In genomic region chr1:116557323-116557878, GRCh38 we compare ENCODE assay signal across 13 cellular contexts. TPM values are rescaled to one million over a fixed set of nuclear protein-coding genes. Genes with fewer than 3 reads are reported as not detected.
DNase-seq lines count a peak whose midpoint lies in the region; ATAC-seq, FAIRE-seq and TF ChIP-seq lines count a peak whose summit lies in the region.
"Had no signal": no experiment of that assay in that cellular context is flagged by ENCODE, and none has a peak within 500 bp of the region (broad histone marks: within the 10 kb centered on the region; RNA-seq: fewer than 3 reads in every experiment).

No MANE protein-coding gene starts in this region.

- TF ChIP-seq POLR2A in A549 (IDR thresholded peaks at IDR 0.05; ENCODE audit: low read length) (no peak), esophagus squamous epithelium (IDR thresholded peaks at IDR 0.05) (no peak)

- no peak overlapping the region for H3K4me3 Mint-ChIP-seq in CD4-positive, alpha-beta T cell
- H3K4me3 Mint-ChIP-seq in T-cell: no peak overlapping the region

- CTCF ChIA-PET in A549 (lab: Yijun Ruan, JAX): interaction anchor here (0.9 kb wide), 2 partner anchors 11 to 58 kb away, joined by 3 to 4 read pairs; no protein-coding TSS in a partner anchor
- CTCF ChIA-PET in CD4-positive, alpha-beta T cell (lab: Charles Lee): interaction anchor here (0.6 to 2.1 kb wide), 12 partner anchors 11 to 212 kb away, joined by 3 to 18 read pairs (median 4); partner anchors contain the start of gene CD58
- CTCF ChIA-PET in T-cell (lab: Charles Lee): interaction anchor here (0.6 to 1.5 kb wide), 7 partner anchors 9 to 502 kb away, joined by 3 to 15 read pairs (median 4); partner anchors contain the start of gene TTF2 (in 1 of the 2)

- peaks cover 70% of the 10 kb centered on the region for H3K4me1 Mint-ChIP-seq in CD4-positive, alpha-beta T cell (ENCODE audit: low read depth)
- H3K4me1 Mint-ChIP-seq in T-cell: peaks cover 31 to 79% (median 64%) of the 10 kb centered on the region in 3 donors

- H3K27me3 ChIP-seq in CD4-positive, alpha-beta T cell (ENCODE audit: control insufficient read depth, insufficient read depth, low read length): no peaks in the 10 kb centered on the region
- no peaks in the 10 kb centered on the region for H3K27me3 ChIP-seq in esophagus squamous epithelium
- no peaks in the 10 kb centered on the region for H3K27me3 ChIP-seq in upper lobe of right lung
- H3K27me3 ChIP-seq: gastrocnemius medialis, SJSA1 had no signal

- no peaks in the 10 kb centered on the region for H3K36me3 ChIP-seq in esophagus squamous epithelium
- H3K36me3 ChIP-seq in upper lobe of right lung: no peaks in the 10 kb centered on the region
- H3K36me3 ChIP-seq: gastrocnemius medialis, SJSA1 had no signal

- H3K27me3 Mint-ChIP-seq in CD4-positive, alpha-beta T cell: no peaks in the 10 kb centered on the region
- peaks cover 0 to 4% of the 10 kb centered on the region in 2 donors for H3K27me3 Mint-ChIP-seq in T-cell

- no peaks in the 10 kb centered on the region for H3K9me3 ChIP-seq in A549
- no peaks in the 10 kb centered on the region for H3K9me3 ChIP-seq in CD4-positive, alpha-beta T cell (ENCODE audit: control insufficient read depth, low read length)
- no peaks in the 10 kb centered on the region for H3K9me3 ChIP-seq in esophagus squamous epithelium
- no peaks in the 10 kb centered on the region for H3K9me3 ChIP-seq in upper lobe of right lung
- H3K9me3 ChIP-seq: gastrocnemius medialis, SJSA1 had no signal

- no peak for TF ChIP-seq RAD21 in A549 (conservative IDR thresholded peaks at IDR 0.05 in 1 of 2, IDR thresholded peaks at IDR 0.05 in 1 of 2)

- H3K4me3 ChIP-seq in A549 (no peak overlapping the region), esophagus squamous epithelium (no peak overlapping the region), upper lobe of right lung (no peak overlapping the region)
- H3K4me3 ChIP-seq: gastrocnemius medialis, SJSA1 had no signal

- ATAC-seq in A549 (no peak), T-cell (replicated peaks in 1 of 4) (no peak), upper lobe of right lung (no peak)
- no peak for ATAC-seq in CD4-positive, alpha-beta T cell (ENCODE audit: poor library complexity)

- FAIRE-seq in A549 (lab: Jason Lieb, UNC): no peak
- FAIRE-seq: G401.6, kidney had no signal

- intact Hi-C loops in CD4-positive, alpha-beta T cell (cut with DNase I, micrococcal nuclease): loop anchor here in 1 of 2 experiments (5.0 kb wide), 1 partner anchor 55 kb away; no protein-coding TSS in a partner anchor
- intact Hi-C loops in esophagus squamous epithelium (cut with DNase I): no loop called here
- intact Hi-C loops in upper lobe of right lung (cut with DNase I): no loop called here

- WGBS in A549 (ENCODE audit: missing lambda C conversion rate): 94% methylated on average over 4 of the region's 4 CpGs
- 87 to 89% methylated on average over 4 of the region's 4 CpGs for WGBS in esophagus squamous epithelium, 2 donors

- no peak for DNase-seq in A549 (ENCODE audit: low read depth in 1 of 2, low spot score in 1 of 2)
- no peak for DNase-seq in CD4-positive, alpha-beta T cell
- DNase-seq in T-cell: no peak
- DNase-seq in esophagus squamous epithelium (lab: John Stamatoyannopoulos, UW): no peak
- no peak for DNase-seq in upper lobe of right lung
- DNase-seq in putamen (ENCODE audit: low spot score): no peak
- DNase-seq in NCI-H2196 (lab: John Stamatoyannopoulos, UW; ENCODE audit: unreplicated experiment): no peak
- DNase-seq in COLO829 (ENCODE audit: low spot score): no peak
- DNase-seq: effector CD8-positive, alpha-beta T cell; kidney had no signal

- H3K27ac Mint-ChIP-seq in CD4-positive, alpha-beta T cell: peak overlapping the region; percentile 43
- H3K27ac Mint-ChIP-seq in T-cell: peak overlapping the region; percentile 66 to 79

- peak overlapping the region; percentile 52 to 57; a peak in 2 of 6 replicates for H3K27ac ChIP-seq in A549
- H3K27ac ChIP-seq in CD4-positive, alpha-beta T cell (ENCODE audit: low read depth, low read length): no peak overlapping the region
- peak overlapping the region; percentile 64 to 85 (median 78) for H3K27ac ChIP-seq in esophagus squamous epithelium
- H3K27ac ChIP-seq in upper lobe of right lung: no peak overlapping the region
- H3K27ac ChIP-seq: gastrocnemius medialis had no signal

- H3K4me2 ChIP-seq in A549: no peak overlapping the region

- H3K36me3 Mint-ChIP-seq in CD4-positive, alpha-beta T cell (ENCODE audit: low read depth): no peaks in the 10 kb centered on the region
- H3K36me3 Mint-ChIP-seq in T-cell: peaks cover 9% of the 10 kb centered on the region

- POLR2A ChIA-PET in A549 (lab: Yijun Ruan, JAX) (no interaction called here), T-cell (lab: Charles Lee) (interaction anchor here (0.6 to 1.4 kb wide), 5 partner anchors 10 to 832 kb away, joined by 3 to 15 read pairs (median 4); no protein-coding TSS in a partner anchor)
- POLR2A ChIA-PET in CD4-positive, alpha-beta T cell (lab: Charles Lee): interaction anchor here (1.0 to 1.4 kb wide), 5 partner anchors 11 to 418 kb away, joined by 3 to 6 read pairs (median 4); no protein-coding TSS in a partner anchor

- peaks cover under 1% of the 10 kb centered on the region for H3K9me3 Mint-ChIP-seq in CD4-positive, alpha-beta T cell
- H3K9me3 Mint-ChIP-seq in T-cell: no peaks in the 10 kb centered on the region

- no peak for TF ChIP-seq EP300 in A549 (IDR thresholded peaks at IDR 0.05)

- H3K4me1 ChIP-seq in A549 (peaks cover 27% of the 10 kb centered on the region), esophagus squamous epithelium (peaks cover 0 to 75% (median 28%) of the 10 kb centered on the region in 3 donors), upper lobe of right lung (peaks cover 16% of the 10 kb centered on the region)

- TF ChIP-seq CTCF in A549 (IDR thresholded peaks at IDR 0.05): no peak
- TF ChIP-seq CTCF in CD4-positive, alpha-beta T cell (IDR thresholded peaks at IDR 0.05): no peak
- no peak for TF ChIP-seq CTCF in esophagus squamous epithelium (IDR thresholded peaks at IDR 0.05)
- no peak for TF ChIP-seq CTCF in upper lobe of right lung (IDR thresholded peaks at IDR 0.05)

TF ChIP-seq in A549, 52 proteins besides CTCF, POLR2A, EP300 and RAD21:
- TF ChIP-seq CBX2 (IDR thresholded peaks at IDR 0.05; ENCODE audit: borderline replicate concordance, low read depth): no peak
- TF ChIP-seq KDM5A (IDR thresholded peaks at IDR 0.05): no peak
- TF ChIP-seq JUN (IDR thresholded peaks at IDR 0.05): no peak
- TF ChIP-seq, protein P1, sequence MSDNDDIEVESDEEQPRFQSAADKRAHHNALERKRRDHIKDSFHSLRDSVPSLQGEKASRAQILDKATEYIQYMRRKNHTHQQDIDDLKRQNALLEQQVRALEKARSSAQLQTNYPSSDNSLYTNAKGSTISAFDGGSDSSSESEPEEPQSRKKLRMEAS (IDR thresholded peaks at IDR 0.05): no peak
- no peak for TF ChIP-seq HOXB13 (CRISPR knock-in tag; IDR thresholded peaks at IDR 0.05; ENCODE audit: low read depth)
- TF ChIP-seq RCOR1 (IDR thresholded peaks at IDR 0.05; ENCODE audit: low read depth, low read length): no peak
- TF ChIP-seq TP53 (CRISPR knock-in tag; IDR thresholded peaks at IDR 0.05): no peak
- TF ChIP-seq HMGXB4 (CRISPR knock-in tag; IDR thresholded peaks at IDR 0.05; ENCODE audit: borderline replicate concordance): no peak
- TF ChIP-seq EHMT2 (IDR thresholded peaks at IDR 0.05; ENCODE audit: low read depth): no peak
- TF ChIP-seq MAFK (IDR thresholded peaks at IDR 0.05; ENCODE audit: partially characterized antibody): no peak
- no peak for TF ChIP-seq CHD4 (IDR thresholded peaks at IDR 0.05; ENCODE audit: borderline replicate concordance)
- no peak for TF ChIP-seq FOSB (CRISPR knock-in tag; IDR thresholded peaks at IDR 0.05)
- TF ChIP-seq HOXA7 (CRISPR knock-in tag; IDR thresholded peaks at IDR 0.05): no peak
- no peak for TF ChIP-seq EHF (CRISPR knock-in tag; IDR thresholded peaks at IDR 0.05)
- no peak for TF ChIP-seq FOSL2 (IDR thresholded peaks at IDR 0.05)
- no peak for TF ChIP-seq FOSL2 (CRISPR knock-in tag; IDR thresholded peaks at IDR 0.05)
- TF ChIP-seq SMC3 (IDR thresholded peaks at IDR 0.05): no peak
TF ChIP-seq in A549: peak in this region for 0.

RNA-seq across cellular contexts. Expression of gene CD58, which starts 13.4 kb away (rescaled TPM):
- polyA plus RNA-seq in A549 (2011; rRNA removed) (36.0 and 38.4 TPM in 2 replicates), A549 (2017; fragmentation: RNase III; extraction: RNeasy Plus Mini Kit Qiagen cat#74134 plus additional on column Dnase treatment) (20.0 to 26.4 TPM (median 22.4 TPM) in 3 replicates)
- polyA plus RNA-seq in A549 (2012; cell fraction: cytosol; rRNA removed): 11.0 and 11.2 TPM in 2 replicates
- 5.1 and 7.9 TPM in 2 replicates for polyA plus RNA-seq in A549 (2012; cell fraction: nucleus; rRNA removed)
- polyA minus RNA-seq in A549 (2011; rRNA and poly(A)+ RNA removed): 4.8 and 8.2 TPM in 2 replicates
- 1 to 10 TPM; 4.2 to 5.7 TPM for total RNA-seq in CD4-positive, alpha-beta T cell
- total RNA-seq in T-cell (10 to 100 TPM in 4 of 5 donors, 1 to 10 TPM in 1; 8.9 to 20.5 (median 16.9) TPM), esophagus squamous epithelium (10 to 100 TPM; 19.4 to 54.4 (median 32.5) TPM), upper lobe of right lung (33.2 TPM)

Comparison
In these comparisons a context has a peak if more than half of its experiments do, and no peak if none do; other contexts are left out.
1. H3K27ac ChIP-seq: peak in A549 (2 of 2) and esophagus squamous epithelium (4 of 4); none in CD4-positive, alpha-beta T cell (single experiment) and upper lobe of right lung (single experiment).